16 cellular contexts compared by ENCODE assay signal in genomic region chr13:37409756-37410155, GRCh38.
"Had no signal": no experiment of that assay in that cellular context is flagged by ENCODE, and none has a peak within 500 bp of the region (broad histone marks: within the 10 kb centered on the region; RNA-seq: fewer than 3 reads in every experiment).

No MANE protein-coding gene starts in this region.

- H3K27ac Mint-ChIP-seq: activated CD4-positive, alpha-beta memory T cell treated with anti-CD3 and anti-CD28 coated beads, Interleukin-2, amount 10 ng/mL, durations not matched to agents 7 days and 5 days; activated T-cell treated with anti-CD3 and anti-CD28 coated beads, Interleukin-2, amount 50 U/mL, for 72 hours; naive thymus-derived CD4-positive, alpha-beta T cell; stimulated activated naive B cell treated with anti-CD40 and anti-IgM and Interleukin-4, amounts not matched to agents 10 μg/mL and 1 μg/mL and 100 μg/mL, for 72 hours; T-cell; type B pancreatic cell had no signal

- H3K4me3 Mint-ChIP-seq: activated CD4-positive, alpha-beta memory T cell treated with anti-CD3 and anti-CD28 coated beads, Interleukin-2, amount 10 ng/mL, durations not matched to agents 7 days and 5 days; activated T-cell treated with anti-CD3 and anti-CD28 coated beads, Interleukin-2, amount 50 U/mL, for 72 hours; naive thymus-derived CD4-positive, alpha-beta T cell; stimulated activated naive B cell treated with anti-CD40 and anti-IgM and Interleukin-4, amounts not matched to agents 10 μg/mL and 1 μg/mL and 100 μg/mL, for 72 hours; T-cell; type B pancreatic cell had no signal

- H3K36me3 Mint-ChIP-seq: naive thymus-derived CD4-positive, alpha-beta T cell; stimulated activated naive B cell treated with anti-CD40 and anti-IgM and Interleukin-4, amounts not matched to agents 10 μg/mL and 1 μg/mL and 100 μg/mL, for 72 hours; T-cell; type B pancreatic cell had no signal

- H3K27me3 Mint-ChIP-seq: activated CD4-positive, alpha-beta memory T cell treated with anti-CD3 and anti-CD28 coated beads, Interleukin-2, amount 10 ng/mL, durations not matched to agents 7 days and 5 days; naive thymus-derived CD4-positive, alpha-beta T cell; stimulated activated naive B cell treated with anti-CD40 and anti-IgM and Interleukin-4, amounts not matched to agents 10 μg/mL and 1 μg/mL and 100 μg/mL, for 72 hours; T-cell; type B pancreatic cell had no signal

- H3K27ac ChIP-seq: esophagus muscularis mucosa, gastroesophageal sphincter, lower lobe of right lung had no signal

- H3K9me3 ChIP-seq: esophagus muscularis mucosa, gastroesophageal sphincter, lower lobe of right lung had no signal

- H3K36me3 ChIP-seq: esophagus muscularis mucosa, gastroesophageal sphincter, lower lobe of right lung had no signal

- H3K27me3 ChIP-seq: esophagus muscularis mucosa, gastroesophageal sphincter had no signal

- H3K4me1 Mint-ChIP-seq: activated CD4-positive, alpha-beta memory T cell treated with anti-CD3 and anti-CD28 coated beads, Interleukin-2, amount 10 ng/mL, durations not matched to agents 7 days and 5 days; naive thymus-derived CD4-positive, alpha-beta T cell; stimulated activated naive B cell treated with anti-CD40 and anti-IgM and Interleukin-4, amounts not matched to agents 10 μg/mL and 1 μg/mL and 100 μg/mL, for 72 hours; T-cell had no signal

- H3K4me3 ChIP-seq: esophagus muscularis mucosa, gastroesophageal sphincter, lower lobe of right lung had no signal

- H3K9me3 Mint-ChIP-seq: activated CD4-positive, alpha-beta memory T cell treated with anti-CD3 and anti-CD28 coated beads, Interleukin-2, amount 10 ng/mL, durations not matched to agents 7 days and 5 days had no signal

- DNase-seq: activated CD4-positive, alpha-beta memory T cell treated with anti-CD3 and anti-CD28 coated beads, Interleukin-2, amount 10 ng/mL, durations not matched to agents 7 days and 5 days; activated gamma-delta T cell treated with Interleukin-2 at 50 U/mL for 16 hours; activated T-cell treated with anti-CD3 and anti-CD28 coated beads, Interleukin-2, amount 50 U/mL, for 72 hours; dermis blood vessel endothelial cell; hypothalamus; left cardiac atrium; lower lobe of right lung; naive thymus-derived CD4-positive, alpha-beta T cell; posterior cingulate gyrus; right cardiac atrium; stimulated activated naive B cell treated with anti-CD40 and anti-IgM and Interleukin-4, amounts not matched to agents 10 μg/mL and 1 μg/mL and 100 μg/mL, for 72 hours; T-cell; T1000 had no signal

- H3K4me1 ChIP-seq: esophagus muscularis mucosa, gastroesophageal sphincter, lower lobe of right lung had no signal
